ENCODE assay signal across 21 cellular contexts in the genomic region with DNA sequence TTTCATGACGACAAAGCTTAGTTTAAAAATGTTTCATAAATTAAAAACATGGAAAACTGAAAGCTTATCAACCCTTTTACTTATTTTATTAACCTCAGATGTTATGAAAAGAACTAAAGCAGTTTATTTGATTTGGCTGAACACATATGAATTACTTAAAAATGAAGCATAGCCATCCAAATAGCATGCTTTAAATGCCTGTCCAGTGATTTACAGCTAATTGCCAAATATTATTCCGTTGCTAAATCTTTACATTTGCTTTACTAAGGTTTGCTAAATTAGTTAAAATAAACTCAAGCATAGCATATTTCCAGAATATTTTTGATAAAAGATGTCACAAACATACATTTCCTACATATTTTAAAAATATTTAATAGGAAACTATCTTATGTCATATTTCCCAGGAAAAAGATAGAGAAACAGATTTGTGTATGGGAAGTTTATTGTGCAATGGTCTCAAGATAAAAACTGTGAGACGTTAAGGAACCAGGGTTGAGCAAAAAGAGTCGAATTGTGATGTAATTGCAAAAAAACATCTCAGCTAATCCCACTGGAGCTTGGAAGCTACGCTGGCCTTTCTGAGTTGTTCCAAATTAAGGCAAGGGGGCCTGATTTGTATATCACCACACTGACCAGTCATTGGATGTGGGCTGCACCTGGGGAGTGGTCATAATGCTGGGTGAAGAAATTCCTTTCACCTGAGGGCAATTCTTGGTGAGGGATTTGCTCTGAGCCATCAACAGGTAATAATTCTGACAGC. TPM values are rescaled to one million over a fixed set of nuclear protein-coding genes. Genes with fewer than 3 reads are reported as not detected.
DNase-seq lines count a peak whose midpoint lies in the region; ATAC-seq, FAIRE-seq and TF ChIP-seq lines count a peak whose summit lies in the region.
"Had no signal": no experiment of that assay in that cellular context is flagged by ENCODE, and none has a peak within 500 bp of the region (broad histone marks: within the 10 kb centered on the region; RNA-seq: fewer than 3 reads in every experiment).

No MANE protein-coding gene starts in this region.

- DNase-seq in HCEC 1CT (peak; percentile 56), astrocyte (ENCODE audit: low read depth) (peak; percentile 57), fibroblast of villous mesenchyme (ENCODE audit: low read depth) (peak; percentile 85), skeletal muscle cell (ENCODE audit: low read depth) (peak; percentile 15), HAP-1 (ENCODE audit: low spot score in 2 of 2) (no peak), T-helper 17 cell (no peak)
- DNase-seq: activated CD4-positive, alpha-beta T cell treated with anti-CD3 and anti-CD28 coated beads, Interleukin-2, amount 50 U/mL, for 48 hours; amniotic stem cell; glutamatergic neuron; mucosa of descending colon; NCI-H1436 treated with DMSO at 0.1 percent for 48 hours; NCI-H510A treated with DMSO at 0.1 percent for 48 hours; occipital lobe; spleen; stimulated activated naive CD8-positive, alpha-beta T cell treated with anti-CD3 and anti-CD28 coated beads, Interleukin-15, amount 100 ng/mL, for 72 hours had no signal

- no peaks in the 10 kb centered on the region for H3K9me3 Mint-ChIP-seq in astrocyte (ENCODE audit: unreplicated experiment)
- H3K9me3 Mint-ChIP-seq: stimulated activated naive CD8-positive, alpha-beta T cell treated with anti-CD3 and anti-CD28 coated beads, Interleukin-15, amount 100 ng/mL, for 72 hours had no signal

- H3K27me3 ChIP-seq in astrocyte (ENCODE audit: insufficient read depth, low read length) (no peaks in the 10 kb centered on the region), HAP-1 (ENCODE audit: low read depth) (no peaks in the 10 kb centered on the region)
- H3K27me3 ChIP-seq: spleen had no signal

- no peak overlapping the region for H3K27ac ChIP-seq in astrocyte (ENCODE audit: low read depth, low read length)
- H3K27ac ChIP-seq: C4-2B, spleen had no signal

- H3K36me3 Mint-ChIP-seq in astrocyte (ENCODE audit: low read depth, unreplicated experiment) (peaks cover 4% of the 10 kb centered on the region), T-helper 17 cell (ENCODE audit: low read depth) (peaks cover 4% of the 10 kb centered on the region)

- no peak overlapping the region for H2AFZ ChIP-seq in astrocyte (ENCODE audit: low read depth, low read length)

- ATAC-seq in esophagus mucosa (no peak), HG02678 (IDR thresholded peaks at IDR 0.05; ENCODE audit: unreplicated experiment) (no peak), T-helper 17 cell (no peak)
- ATAC-seq: HCT116; mucosa of descending colon; stimulated activated naive CD8-positive, alpha-beta T cell treated with anti-CD3 and anti-CD28 coated beads, Interleukin-15, amount 100 ng/mL, for 72 hours had no signal

- H3K4me1 Mint-ChIP-seq in astrocyte (ENCODE audit: low read depth, unreplicated experiment) (peaks cover 16% of the 10 kb centered on the region), T-helper 17 cell (peaks cover 5% of the 10 kb centered on the region)
- H3K4me1 Mint-ChIP-seq: stimulated activated naive CD8-positive, alpha-beta T cell treated with anti-CD3 and anti-CD28 coated beads, Interleukin-15, amount 100 ng/mL, for 72 hours had no signal

- H3K4me3 Mint-ChIP-seq in astrocyte (ENCODE audit: unreplicated experiment) (no peak overlapping the region), T-helper 17 cell (no peak overlapping the region)
- H3K4me3 Mint-ChIP-seq: stimulated activated naive CD8-positive, alpha-beta T cell treated with anti-CD3 and anti-CD28 coated beads, Interleukin-15, amount 100 ng/mL, for 72 hours had no signal

- H3K9ac ChIP-seq in astrocyte (ENCODE audit: low read length) = no peak overlapping the region

- no peaks in the 10 kb centered on the region for H3K9me3 ChIP-seq in astrocyte (ENCODE audit: insufficient read depth, low read depth, low read length)
- H3K9me3 ChIP-seq in HAP-1 = no peaks in the 10 kb centered on the region
- no peaks in the 10 kb centered on the region for H3K9me3 ChIP-seq in T-helper 17 cell (ENCODE audit: control insufficient read depth, low read length, poor library complexity, severe bottlenecking)
- H3K9me3 ChIP-seq: mucosa of descending colon, spleen had no signal

- H3K27ac Mint-ChIP-seq in astrocyte (ENCODE audit: unreplicated experiment) (no peak overlapping the region), T-helper 17 cell (no peak overlapping the region)

- TF ChIP-seq CTCF in astrocyte (IDR thresholded peaks at IDR 0.05; ENCODE audit: insufficient read depth, low read depth, low read length) = no peak
- no peak for TF ChIP-seq CTCF in fibroblast of villous mesenchyme (IDR thresholded peaks at IDR 0.05; ENCODE audit: insufficient read depth, low read depth, low read length)

- in situ Hi-C loops in HAP-1 (cut with MboI; ENCODE audit: low sequenced_read_pairs) = no loop called here

- peaks cover 19% of the 10 kb centered on the region for H3K4me1 ChIP-seq in astrocyte (ENCODE audit: insufficient read depth, low read length)
- no peaks in the 10 kb centered on the region for H3K4me1 ChIP-seq in HAP-1

- H3K27me3 Mint-ChIP-seq in astrocyte (ENCODE audit: low read depth, unreplicated experiment) = no peaks in the 10 kb centered on the region
- H3K27me3 Mint-ChIP-seq in T-helper 17 cell = no peaks in the 10 kb centered on the region
- H3K27me3 Mint-ChIP-seq: stimulated activated naive CD8-positive, alpha-beta T cell treated with anti-CD3 and anti-CD28 coated beads, Interleukin-15, amount 100 ng/mL, for 72 hours had no signal

- H3K4me3 ChIP-seq in astrocyte (ENCODE audit: insufficient read depth, low read depth, low read length) = no peak overlapping the region
- no peak overlapping the region for H3K4me3 ChIP-seq in fibroblast of villous mesenchyme (ENCODE audit: low read depth, low read length)
- H3K4me3 ChIP-seq in skeletal muscle cell (ENCODE audit: low read depth, low read length) = no peak overlapping the region
- no peak overlapping the region for H3K4me3 ChIP-seq in HAP-1
- H3K4me3 ChIP-seq: mucosa of descending colon, spleen had no signal

- no peaks in the 10 kb centered on the region for H4K20me1 ChIP-seq in astrocyte (ENCODE audit: insufficient read depth, low read length)

- no peaks in the 10 kb centered on the region for H3K79me2 ChIP-seq in astrocyte (ENCODE audit: insufficient read depth, low read length)

- H3K36me3 ChIP-seq in astrocyte (ENCODE audit: insufficient read depth, low read length) (no peaks in the 10 kb centered on the region), HAP-1 (replicated peaks) (no peaks in the 10 kb centered on the region; the same call in 1 of the 2 replicates)
- H3K36me3 ChIP-seq: spleen had no signal

- H3K4me2 ChIP-seq in astrocyte (ENCODE audit: low read length) = no peak overlapping the region

- FAIRE-seq in astrocyte (lab: Jason Lieb, UNC) = peak; percentile 29
- FAIRE-seq: GM12892, TTC549 had no signal

RNA-seq across cellular contexts. Expression of a gene that starts 25.7 kb away (rescaled TPM):
- total RNA-seq in astrocyte (6.2 and 6.7 TPM in 2 replicates), fibroblast of villous mesenchyme (3.9 and 6.5 TPM in 2 replicates), esophagus mucosa (0.56 TPM), T-helper 17 cell (1 to 10 TPM; 1.7 to 2.8 TPM)

RNA-seq across cellular contexts. Expression of a gene that starts 44.8 kb away (rescaled TPM):
- total RNA-seq in astrocyte (57.2 and 62.8 TPM in 2 replicates), fibroblast of villous mesenchyme (49.9 and 80.3 TPM in 2 replicates), esophagus mucosa (11.5 TPM), T-helper 17 cell (10 to 100 TPM; 13.8 to 17.5 TPM)

RNA-seq across cellular contexts. Expression of a gene that starts 44.9 kb away (rescaled TPM):
- 68.8 and 74.6 TPM in 2 replicates for total RNA-seq in astrocyte
- 76.0 and 104 TPM in 2 replicates for total RNA-seq in fibroblast of villous mesenchyme
- 14.6 TPM for total RNA-seq in esophagus mucosa
- 10 to 100 TPM; 17.7 to 18.4 TPM for total RNA-seq in T-helper 17 cell

Comparison
In these comparisons a context has a peak if more than half of its experiments do, and no peak if none do; other contexts are left out.
1. DNase-seq: peak in HCEC 1CT (single experiment), astrocyte (single experiment), fibroblast of villous mesenchyme (single experiment) and skeletal muscle cell (single experiment); none in HAP-1 (0 of 2) and T-helper 17 cell (0 of 3).